ENCODE assay signal across 1 cellular context in the genomic region with DNA sequence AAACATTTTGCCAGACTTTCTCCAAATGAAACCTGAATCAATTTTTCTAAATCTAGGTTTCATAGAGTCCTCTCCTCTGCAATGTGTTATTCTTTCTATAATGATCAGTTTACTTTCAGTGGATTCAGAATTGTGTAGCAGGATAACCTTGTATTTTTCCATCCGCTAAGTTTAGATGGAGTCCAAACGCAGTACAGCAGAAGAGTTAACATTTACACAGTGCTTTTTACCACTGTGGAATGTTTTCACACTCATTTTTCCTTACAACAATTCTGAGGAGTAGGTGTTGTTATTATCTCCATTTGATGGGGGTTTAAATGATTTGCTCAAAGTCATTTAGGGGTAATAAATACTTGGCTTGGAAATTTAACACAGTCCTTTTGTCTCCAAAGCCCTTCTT.
TF ChIP-seq lines count a peak whose summit lies in the region.

No MANE protein-coding gene starts in this region.

TF ChIP-seq in WTC11, 78 proteins besides CTCF, POLR2A, EP300 and RAD21 (continued from another document):
- no peak for TF ChIP-seq SMAD3 (CRISPR knock-in tag; IDR thresholded peaks at IDR 0.05; ENCODE audit: borderline replicate concordance)
- no peak for TF ChIP-seq FOXK1 (CRISPR knock-in tag; IDR thresholded peaks at IDR 0.05)
- no peak for TF ChIP-seq EMX1 (CRISPR knock-in tag; IDR thresholded peaks at IDR 0.05)
- TF ChIP-seq AFF4 (CRISPR knock-in tag; IDR thresholded peaks at IDR 0.05; ENCODE audit: borderline replicate concordance), result no peak
- no peak for TF ChIP-seq ELF4 (CRISPR knock-in tag; IDR thresholded peaks at IDR 0.05; ENCODE audit: low read depth)
- TF ChIP-seq ZNF671 (CRISPR knock-in tag; IDR thresholded peaks at IDR 0.05), result no peak
- TF ChIP-seq RORB (CRISPR knock-in tag; IDR thresholded peaks at IDR 0.05), result no peak
